1 cellular context compared by ENCODE assay signal in genomic region chr14:54444003-54444402, GRCh38.
TF ChIP-seq lines count a peak whose summit lies in the region.

No MANE protein-coding gene starts in this region.

TF ChIP-seq in K562, 482 proteins besides CTCF, POLR2A, EP300 and RAD21:
- no peak for TF ChIP-seq RNF2 (IDR thresholded peaks at IDR 0.05)
- peak; percentile 25 for TF ChIP-seq NFYB (IDR thresholded peaks at IDR 0.05; ENCODE audit: extremely low read depth, insufficient read length)
